21 cellular contexts compared by ENCODE assay signal in genomic region chr11:86388198-86388597, GRCh38.
"Had no signal": no experiment of that assay in that cellular context is flagged by ENCODE, and none has a peak within 500 bp of the region (broad histone marks: within the 10 kb centered on the region; RNA-seq: fewer than 3 reads in every experiment).

No MANE protein-coding gene starts in this region.

- H3K4me1 ChIP-seq: ascending aorta, suprapubic skin, transverse colon, uterus had no signal

- H3K9me3 ChIP-seq: ascending aorta, suprapubic skin, transverse colon, uterus had no signal

- H3K4me3 Mint-ChIP-seq: activated naive CD4-positive, alpha-beta T cell treated with anti-CD3 and anti-CD28 coated beads, Interleukin-2, amount 50 U/mL, for 24 hours; dendritic cell treated with granulocyte-macrophage colony-stimulating factor and Interleukin-4, amounts not matched to agents 40 ng/mL and 50 ng/mL, for 4 days; nephron progenitor cell; stimulated activated naive CD8-positive, alpha-beta T cell treated with anti-CD3 and anti-CD28 coated beads, Interleukin-15, Interleukin-2, amounts not matched to agents 100 ng/mL and 50 ng/mL, for 24 hours; T-helper 1 cell treated with Interleukin-12 subunit alpha and Interleukin-12 subunit beta and Interleukin-4 antibody, amounts not matched to agents 30 μg/mL and 1 μg/mL, for 36 hours had no signal

- H3K27ac Mint-ChIP-seq: activated naive CD4-positive, alpha-beta T cell treated with anti-CD3 and anti-CD28 coated beads, Interleukin-2, amount 50 U/mL, for 24 hours; dendritic cell treated with granulocyte-macrophage colony-stimulating factor and Interleukin-4, amounts not matched to agents 40 ng/mL and 50 ng/mL, for 4 days; nephron progenitor cell; stimulated activated naive CD8-positive, alpha-beta T cell treated with anti-CD3 and anti-CD28 coated beads, Interleukin-15, Interleukin-2, amounts not matched to agents 100 ng/mL and 50 ng/mL, for 24 hours; T-helper 1 cell treated with Interleukin-12 subunit alpha and Interleukin-12 subunit beta and Interleukin-4 antibody, amounts not matched to agents 30 μg/mL and 1 μg/mL, for 36 hours had no signal

- H3K4me3 ChIP-seq: ascending aorta, suprapubic skin, transverse colon, uterus had no signal

- H3K9me3 Mint-ChIP-seq: activated naive CD4-positive, alpha-beta T cell treated with anti-CD3 and anti-CD28 coated beads, Interleukin-2, amount 50 U/mL, for 24 hours; dendritic cell treated with granulocyte-macrophage colony-stimulating factor and Interleukin-4, amounts not matched to agents 40 ng/mL and 50 ng/mL, for 4 days; stimulated activated naive CD8-positive, alpha-beta T cell treated with anti-CD3 and anti-CD28 coated beads, Interleukin-15, Interleukin-2, amounts not matched to agents 100 ng/mL and 50 ng/mL, for 24 hours had no signal

- H3K27me3 Mint-ChIP-seq: activated naive CD4-positive, alpha-beta T cell treated with anti-CD3 and anti-CD28 coated beads, Interleukin-2, amount 50 U/mL, for 24 hours; dendritic cell treated with granulocyte-macrophage colony-stimulating factor and Interleukin-4, amounts not matched to agents 40 ng/mL and 50 ng/mL, for 4 days; stimulated activated naive CD8-positive, alpha-beta T cell treated with anti-CD3 and anti-CD28 coated beads, Interleukin-15, Interleukin-2, amounts not matched to agents 100 ng/mL and 50 ng/mL, for 24 hours had no signal

- H3K27ac ChIP-seq: ascending aorta, suprapubic skin, transverse colon, uterus, VCaP had no signal

- H3K4me1 Mint-ChIP-seq: activated naive CD4-positive, alpha-beta T cell treated with anti-CD3 and anti-CD28 coated beads, Interleukin-2, amount 50 U/mL, for 24 hours had no signal

- H3K27me3 ChIP-seq: ascending aorta, suprapubic skin, transverse colon, uterus had no signal

- H3K36me3 ChIP-seq: ascending aorta, suprapubic skin, transverse colon, uterus had no signal

- DNase-seq: activated CD4-positive, alpha-beta T cell treated with anti-CD3 and anti-CD28 coated beads for 1 hour; activated CD8-positive, alpha-beta memory T cell treated with anti-CD3 and anti-CD28 coated beads for 24 hours; activated CD8-positive, alpha-beta memory T cell treated with anti-CD3 and anti-CD28 coated beads, Interleukin-2, amount 50 U/mL, for 48 hours; activated effector memory CD4-positive, alpha-beta T cell treated with Interleukin-2 at 50 U/mL for 16 hours; activated T-cell treated with anti-CD3 and anti-CD28 coated beads, Interleukin-2, amount 50 U/mL, for 48 hours; effector memory CD4-positive, alpha-beta T cell; foreskin fibroblast; nephron progenitor cell; nucleus accumbens; posterior cingulate gyrus; retina; stimulated activated CD4-positive, alpha-beta T cell treated with anti-CD3 and anti-CD28 coated beads, Interleukin-2, amount 100 ng/mL, for 24 hours; transverse colon; uterus had no signal
